16 cellular contexts compared by ENCODE assay signal in genomic region chr15:89315375-89315929, GRCh38. TPM values are rescaled to one million over a fixed set of nuclear protein-coding genes. Genes with fewer than 3 reads are reported as not detected.
DNase-seq lines count a peak whose midpoint lies in the region; ATAC-seq, FAIRE-seq and TF ChIP-seq lines count a peak whose summit lies in the region.
"Had no signal": no experiment of that assay in that cellular context is flagged by ENCODE, and none has a peak within 500 bp of the region (broad histone marks: within the 10 kb centered on the region; RNA-seq: fewer than 3 reads in every experiment).

No MANE protein-coding gene starts in this region.

- no peaks in the 10 kb centered on the region for H4K20me1 ChIP-seq in endothelial cell of umbilical vein (replicated peaks; ENCODE audit: control insufficient read depth, extremely low read depth, insufficient read depth, low read length)

- peak; percentile 76 for FAIRE-seq in endothelial cell of umbilical vein (lab: Jason Lieb, UNC)
- FAIRE-seq: small intestine had no signal

- H3K4me3 Mint-ChIP-seq in activated CD4-positive, alpha-beta memory T cell treated with anti-CD3 and anti-CD28 coated beads, Interleukin-2, amount 10 ng/mL, durations not matched to agents 7 days and 5 days = no peak overlapping the region
- H3K4me3 Mint-ChIP-seq in stimulated activated memory B cell treated with anti-CD40 and anti-IgM and Interleukin-4, amounts not matched to agents 10 μg/mL and 1 μg/mL and 100 μg/mL, for 72 hours = no peak overlapping the region

- no peak for TF ChIP-seq CTCF in cardiac muscle cell (IDR thresholded peaks at IDR 0.05; ENCODE audit: low read depth, low read length)
- TF ChIP-seq CTCF in heart left ventricle (IDR thresholded peaks at IDR 0.05) = no peak
- TF ChIP-seq CTCF in endothelial cell of umbilical vein (IDR thresholded peaks at IDR 0.05; ENCODE audit: extremely low read depth in 1 of 2, insufficient read depth in 1 of 2, low read depth in 1 of 2, low read length in 2 of 2) = no peak

- no peak overlapping the region for H3K9ac ChIP-seq in endothelial cell of umbilical vein (replicated peaks; ENCODE audit: extremely low read depth, insufficient read depth, low read length)

- dilution Hi-C loops in endothelial cell of umbilical vein (cut with MboI; ENCODE audit: extremely low pct_ligation_motif_present, low sequenced_read_pairs) = no loop called here

- no peak for DNase-seq in cardiac muscle cell (ENCODE audit: low read depth in 1 of 2, low spot score in 1 of 2)
- no peak for DNase-seq in heart left ventricle
- DNase-seq in activated CD4-positive, alpha-beta memory T cell treated with anti-CD3 and anti-CD28 coated beads, Interleukin-2, amount 10 ng/mL, durations not matched to agents 7 days and 5 days = no peak
- DNase-seq in endothelial cell of umbilical vein (ENCODE audit: low read depth, low spot score) = peak; percentile 28
- no peak for DNase-seq in HK-2 (ENCODE audit: unreplicated experiment)
- DNase-seq in D341Med (ENCODE audit: low spot score) = no peak
- DNase-seq in NCI-H1105 (lab: John Stamatoyannopoulos, UW) = no peak
- DNase-seq: AML-193, NCI-H1092, NCI-H2107, NCI-H524 treated with DMSO at 0.1 percent for 48 hours, SHP77 treated with DMSO at 0.1 percent for 48 hours, small intestine, thyroid gland had no signal

- no peaks in the 10 kb centered on the region for H3K9me1 ChIP-seq in endothelial cell of umbilical vein (replicated peaks; ENCODE audit: control insufficient read depth, extremely low read depth, insufficient read depth, low read length)

- no peak overlapping the region for H3K4me3 ChIP-seq in cardiac muscle cell
- H3K4me3 ChIP-seq in heart left ventricle = no peak overlapping the region
- no peak overlapping the region for H3K4me3 ChIP-seq in endothelial cell of umbilical vein (replicated peaks in 1 of 3; ENCODE audit: insufficient read depth in 1 of 3, low read depth in 1 of 3, low read length in 3 of 3)
- H3K4me3 ChIP-seq: coronary artery, thyroid gland had no signal

- TF ChIP-seq POLR2A in heart left ventricle (IDR thresholded peaks at IDR 0.05) = no peak
- TF ChIP-seq POLR2A in endothelial cell of umbilical vein (IDR thresholded peaks at IDR 0.05; ENCODE audit: low read depth, low read length) = peak; percentile 25

- intact Hi-C loops in heart left ventricle (cut with DNase I) (no loop called here), endothelial cell of umbilical vein (cut with micrococcal nuclease) (loop anchor here (2.0 kb wide), 1 partner anchor 17 kb away; no protein-coding TSS in a partner anchor)

- no peak overlapping the region for H2AFZ ChIP-seq in endothelial cell of umbilical vein (ENCODE audit: low read depth, low read length)

- H3K27ac Mint-ChIP-seq in activated CD4-positive, alpha-beta memory T cell treated with anti-CD3 and anti-CD28 coated beads, Interleukin-2, amount 10 ng/mL, durations not matched to agents 7 days and 5 days = peak overlapping the region; percentile 61
- peak overlapping the region; percentile 19 for H3K27ac Mint-ChIP-seq in stimulated activated memory B cell treated with anti-CD40 and anti-IgM and Interleukin-4, amounts not matched to agents 10 μg/mL and 1 μg/mL and 100 μg/mL, for 72 hours

- POLR2A ChIA-PET in activated CD4-positive, alpha-beta memory T cell treated with anti-CD3 and anti-CD28 coated beads, Interleukin-2, amount 10 ng/mL, durations not matched to agents 7 days and 5 days (lab: Charles Lee) = interaction anchor here (0.9 to 14.2 kb wide), 3 partner anchors 9 to 15 kb away, joined by 3 to 156 read pairs (median 7); partner anchors contain the start of gene POLG
- POLR2A ChIA-PET in endothelial cell of umbilical vein (lab: Charles Lee) = no interaction called here

- H3K4me2 ChIP-seq in endothelial cell of umbilical vein (ENCODE audit: insufficient read depth, low read length) = no peak overlapping the region

- H3K36me3 ChIP-seq in cardiac muscle cell = peaks cover 41% of the 10 kb centered on the region
- H3K36me3 ChIP-seq in heart left ventricle = peaks cover 6 to 78% (median 57%) of the 10 kb centered on the region in 9 donors
- H3K36me3 ChIP-seq in endothelial cell of umbilical vein (ENCODE audit: control insufficient read depth in 2 of 2, extremely low read depth in 1 of 2, insufficient read depth in 2 of 2, low read length in 2 of 2) = peaks cover 26 to 35% of the 10 kb centered on the region in 2 experiments

- H3K79me2 ChIP-seq in endothelial cell of umbilical vein (ENCODE audit: control insufficient read depth, insufficient read depth, low read length) = no peaks in the 10 kb centered on the region

- CTCF ChIA-PET in activated CD4-positive, alpha-beta memory T cell treated with anti-CD3 and anti-CD28 coated beads, Interleukin-2, amount 10 ng/mL, durations not matched to agents 7 days and 5 days (lab: Charles Lee) = no interaction called here
- CTCF ChIA-PET in endothelial cell of umbilical vein (lab: Charles Lee) = interaction anchor here (1.3 to 2.4 kb wide), 2 partner anchors 9 to 109 kb away, joined by 4 to 6 read pairs; no protein-coding TSS in a partner anchor

- 70 to 83% (median 75%) methylated on average over 2 of the region's 2 CpGs for WGBS in heart left ventricle, 4 donors

- no peak for ATAC-seq in heart left ventricle
- no peak for ATAC-seq in stimulated activated memory B cell treated with anti-CD40 and anti-IgM and Interleukin-4, amounts not matched to agents 10 μg/mL and 1 μg/mL and 100 μg/mL, for 72 hours

- BruUV-seq in endothelial cell of umbilical vein (replicated peaks; lab: Mats Ljungman, UMichigan) = no TSS peak

- peaks cover 30% of the 10 kb centered on the region for H3K4me1 Mint-ChIP-seq in activated CD4-positive, alpha-beta memory T cell treated with anti-CD3 and anti-CD28 coated beads, Interleukin-2, amount 10 ng/mL, durations not matched to agents 7 days and 5 days
- H3K4me1 Mint-ChIP-seq in stimulated activated memory B cell treated with anti-CD40 and anti-IgM and Interleukin-4, amounts not matched to agents 10 μg/mL and 1 μg/mL and 100 μg/mL, for 72 hours = peaks cover 2% of the 10 kb centered on the region

- no peaks in the 10 kb centered on the region for H3K27me3 Mint-ChIP-seq in activated CD4-positive, alpha-beta memory T cell treated with anti-CD3 and anti-CD28 coated beads, Interleukin-2, amount 10 ng/mL, durations not matched to agents 7 days and 5 days
- H3K27me3 Mint-ChIP-seq in stimulated activated memory B cell treated with anti-CD40 and anti-IgM and Interleukin-4, amounts not matched to agents 10 μg/mL and 1 μg/mL and 100 μg/mL, for 72 hours = no peaks in the 10 kb centered on the region

- peaks cover 4% of the 10 kb centered on the region for H3K4me1 ChIP-seq in cardiac muscle cell (ENCODE audit: low read depth)
- peaks cover 0 to 5% (median 0%) of the 10 kb centered on the region in 12 donors for H3K4me1 ChIP-seq in heart left ventricle
- H3K4me1 ChIP-seq in endothelial cell of umbilical vein (ENCODE audit: control insufficient read depth, extremely low read depth, insufficient read depth, low read length) = peaks cover 27% of the 10 kb centered on the region
- H3K4me1 ChIP-seq: thyroid gland had no signal

- no peaks in the 10 kb centered on the region for H3K9me3 Mint-ChIP-seq in activated CD4-positive, alpha-beta memory T cell treated with anti-CD3 and anti-CD28 coated beads, Interleukin-2, amount 10 ng/mL, durations not matched to agents 7 days and 5 days
- H3K9me3 Mint-ChIP-seq in stimulated activated memory B cell treated with anti-CD40 and anti-IgM and Interleukin-4, amounts not matched to agents 10 μg/mL and 1 μg/mL and 100 μg/mL, for 72 hours = no peaks in the 10 kb centered on the region

- H3K9me3 ChIP-seq in cardiac muscle cell (ENCODE audit: low read depth) = no peaks in the 10 kb centered on the region
- H3K9me3 ChIP-seq in heart left ventricle = no peaks in the 10 kb centered on the region
- no peaks in the 10 kb centered on the region for H3K9me3 ChIP-seq in endothelial cell of umbilical vein (replicated peaks; ENCODE audit: control insufficient read depth, insufficient read depth, low read length)
- H3K9me3 ChIP-seq: thyroid gland had no signal

- H3K27me3 ChIP-seq in cardiac muscle cell = no peaks in the 10 kb centered on the region
- no peaks in the 10 kb centered on the region for H3K27me3 ChIP-seq in heart left ventricle
- no peaks in the 10 kb centered on the region for H3K27me3 ChIP-seq in endothelial cell of umbilical vein (ENCODE audit: control insufficient read depth in 2 of 2, insufficient read depth in 2 of 2, low read length in 2 of 2)
- H3K27me3 ChIP-seq: thyroid gland had no signal

- peaks cover 85% of the 10 kb centered on the region for H3K36me3 Mint-ChIP-seq in activated CD4-positive, alpha-beta memory T cell treated with anti-CD3 and anti-CD28 coated beads, Interleukin-2, amount 10 ng/mL, durations not matched to agents 7 days and 5 days (ENCODE audit: low read depth)
- peaks cover 58% of the 10 kb centered on the region for H3K36me3 Mint-ChIP-seq in stimulated activated memory B cell treated with anti-CD40 and anti-IgM and Interleukin-4, amounts not matched to agents 10 μg/mL and 1 μg/mL and 100 μg/mL, for 72 hours

- H3K27ac ChIP-seq in cardiac muscle cell (peak overlapping the region; percentile 4), heart left ventricle (no peak overlapping the region), endothelial cell of umbilical vein (ENCODE audit: insufficient read depth, low read depth, low read length) (peak overlapping the region; percentile 5)
- H3K27ac ChIP-seq: coronary artery, thyroid gland had no signal

TF ChIP-seq in endothelial cell of umbilical vein, 7 proteins besides CTCF, POLR2A, EP300 and RAD21 (continues in another document):
- TF ChIP-seq MAX (IDR thresholded peaks at IDR 0.05; ENCODE audit: insufficient read depth, insufficient read length) = no peak
- no peak for TF ChIP-seq MYC (IDR thresholded peaks at IDR 0.05; ENCODE audit: low read depth, low read length)

RNA-seq across cellular contexts. Expression of gene POLG, which starts 19.2 kb away (rescaled TPM):
- total RNA-seq in cardiac muscle cell (56.2 and 63.9 TPM in 2 replicates), heart left ventricle (10 to 100 TPM; 32.1 to 79.8 (median 38.4) TPM), endothelial cell of umbilical vein (77.7 and 79.4 TPM in 2 replicates)
- polyA plus RNA-seq in cardiac muscle cell (47.3 and 53.5 TPM in 2 replicates), heart left ventricle (10 to 100 TPM; 32.6 to 51.5 TPM), endothelial cell of umbilical vein (33.8 and 36.6 TPM in 2 replicates)
- total RNA-seq in activated CD4-positive, alpha-beta memory T cell treated with anti-CD3 and anti-CD28 coated beads, Interleukin-2, amount 10 ng/mL, durations not matched to agents 7 days and 5 days = 100 to 1,000 TPM; 106 to 109 TPM
- polyA plus RNA-seq in endothelial cell of umbilical vein (2011; cell fraction: cytosol; rRNA removed) = 24.9 and 27.4 TPM in 2 replicates
- 236 and 246 TPM in 2 replicates for polyA plus RNA-seq in endothelial cell of umbilical vein (2011; cell fraction: nucleus; rRNA removed)
- 53.5 and 54.2 TPM in 2 replicates for polyA plus RNA-seq in endothelial cell of umbilical vein (2012)
- 74.4 and 77.4 TPM in 2 replicates for polyA minus RNA-seq in endothelial cell of umbilical vein
- polyA minus RNA-seq in endothelial cell of umbilical vein (2011; cell fraction: cytosol; rRNA and poly(A)+ RNA removed) = 24.2 TPM
- polyA minus RNA-seq in endothelial cell of umbilical vein (2011; cell fraction: nucleus; rRNA and poly(A)+ RNA removed) = 61.2 and 82.9 TPM in 2 replicates

Comparison
In these comparisons a context has a peak if more than half of its experiments do, and no peak if none do; other contexts are left out.
1. H3K27ac ChIP-seq: peak in cardiac muscle cell (single experiment) and endothelial cell of umbilical vein (single experiment); none in heart left ventricle (0 of 12).